13 cellular contexts compared by ENCODE assay signal in genomic region chr5:73605223-73606087, GRCh38. TPM values are rescaled to one million over a fixed set of nuclear protein-coding genes. Genes with fewer than 3 reads are reported as not detected.
A peak's percentile ranks its signal among the peaks of the same experiment; 100 is the strongest.
DNase-seq lines count a peak whose midpoint lies in the region; ATAC-seq, FAIRE-seq and TF ChIP-seq lines count a peak whose summit lies in the region.
"Had no signal": no experiment of that assay in that cellular context is flagged by ENCODE, and none has a peak within 500 bp of the region (broad histone marks: within the 10 kb centered on the region; RNA-seq: fewer than 3 reads in every experiment).

No MANE protein-coding gene starts in this region.

- H3K4me2 ChIP-seq in IMR-90 (ENCODE audit: low read depth, low read length) (no peak overlapping the region), HepG2 (ENCODE audit: low read depth, low read length) (peak overlapping the region; percentile 62)

- H3K56ac ChIP-seq in IMR-90 (ENCODE audit: extremely low read depth, insufficient read depth, low read length): no peak overlapping the region; the same call in 1 of the 2 replicates

- CTCF ChIA-PET in IMR-90 (lab: Yijun Ruan, JAX): no interaction called here
- CTCF ChIA-PET in HepG2 (lab: Yijun Ruan, JAX; ENCODE audit: low intra/inter-chr PET ratio, low total read pairs): no interaction called here

- peak; percentile 52 for DNase-seq in A172 (ENCODE audit: low spot score)
- DNase-seq in IMR-90: peak; percentile 42
- DNase-seq in bronchial epithelial cell (ENCODE audit: low read depth): peak; percentile 54
- peak; percentile 76 for DNase-seq in HepG2 (ENCODE audit: low spot score)
- DNase-seq in NCI-H774 (lab: John Stamatoyannopoulos, UW): no peak
- DNase-seq in stimulated activated effector memory CD8-positive, alpha-beta T cell treated with anti-CD3 and anti-CD28 coated beads, Interleukin-12 subunit alpha, Interleukin-12 subunit beta, amount 100 ng/mL, for 72 hours (ENCODE audit: low spot score in 2 of 2): no peak
- no peak for DNase-seq in Peyer's patch
- no peak for DNase-seq in HPDE6-E6E7 (ENCODE audit: extremely low spot score)
- DNase-seq: activated CD8-positive, alpha-beta memory T cell treated with anti-CD3 and anti-CD28 coated beads, Interleukin-2, amount 10 ng/mL, durations not matched to agents 7 days and 5 days; activated naive CD4-positive, alpha-beta T cell treated with Interleukin-2 at 50 U/mL for 16 hours; occipital lobe had no signal

- dilution Hi-C loops in IMR-90 (cut with HindIII; ENCODE audit: low sequenced_read_pairs, unreplicated experiment): no loop called here

- H2AK5ac ChIP-seq in IMR-90 (ENCODE audit: low read depth, low read length): peak overlapping the region; percentile 77; the same call in 1 of the 2 replicates

- POLR2A ChIA-PET in IMR-90 (lab: Charles Lee; ENCODE audit: unreplicated experiment) (interaction anchor here (0.6 kb wide), 1 partner anchor 18 kb away, joined by 3 read pairs; no protein-coding TSS in a partner anchor), HepG2 (lab: Yijun Ruan, JAX) (interaction anchor here (0.7 to 1.1 kb wide), 3 partner anchors 13 to 21 kb away, joined by 3 read pairs; partner anchors contain the start of gene ARHGEF28)

- FAIRE-seq in bronchial epithelial cell (lab: Jason Lieb, UNC): no peak
- peak; percentile 91 for FAIRE-seq in HepG2 (lab: Jason Lieb, UNC)

- H3K27ac Mint-ChIP-seq in stimulated activated effector memory CD8-positive, alpha-beta T cell treated with anti-CD3 and anti-CD28 coated beads, Interleukin-12 subunit alpha, Interleukin-12 subunit beta, amount 100 ng/mL, for 72 hours: no peak overlapping the region
- H3K27ac Mint-ChIP-seq: activated CD8-positive, alpha-beta memory T cell treated with anti-CD3 and anti-CD28 coated beads, Interleukin-2, amount 10 ng/mL, durations not matched to agents 7 days and 5 days; memory B cell; WTC11 had no signal

- no peaks in the 10 kb centered on the region for H3K36me3 ChIP-seq in IMR-90 (ENCODE audit: control insufficient read depth, insufficient read depth, low read length)
- H3K36me3 ChIP-seq in bronchial epithelial cell (ENCODE audit: control insufficient read depth, insufficient read depth, low read length): no peaks in the 10 kb centered on the region
- H3K36me3 ChIP-seq in HepG2 (replicated peaks in 1 of 2; ENCODE audit: control insufficient read depth in 1 of 2, insufficient read depth in 2 of 2, low read length in 2 of 2): no peaks in the 10 kb centered on the region
- no peaks in the 10 kb centered on the region for H3K36me3 ChIP-seq in Peyer's patch

- in situ Hi-C loops in IMR-90 (cut with MboI; ENCODE audit: low sequenced_read_pairs): no loop called here
- in situ Hi-C loops in HepG2 (cut with HindIII; ENCODE audit: extremely low pct_ligation_motif_present, low pct_unique_long_range_greater_than_20kb): no loop called here

- H3K9me1 ChIP-seq in IMR-90 (ENCODE audit: insufficient read depth, low read length): peaks cover 10% of the 10 kb centered on the region

- H3K4me3 ChIP-seq in IMR-90 (ENCODE audit: insufficient read depth, low read depth, low read length): no peak overlapping the region
- H3K4me3 ChIP-seq in bronchial epithelial cell (ENCODE audit: low read depth, low read length): no peak overlapping the region
- peak overlapping the region in 2 of 3 experiments; percentile 5 to 21; a peak in 2 of 6 replicates for H3K4me3 ChIP-seq in HepG2 (replicated peaks in 1 of 3; ENCODE audit: insufficient read depth in 1 of 3, low read depth in 2 of 3, low read length in 3 of 3)
- no peak overlapping the region for H3K4me3 ChIP-seq in Peyer's patch

- no peak for TF ChIP-seq RAD21 in IMR-90 (IDR thresholded peaks at IDR 0.05; ENCODE audit: low read length)
- TF ChIP-seq RAD21 in HepG2 (CRISPR knock-in tag; IDR thresholded peaks at IDR 0.05): no peak

- no peaks in the 10 kb centered on the region for H3K36me3 Mint-ChIP-seq in stimulated activated effector memory CD8-positive, alpha-beta T cell treated with anti-CD3 and anti-CD28 coated beads, Interleukin-12 subunit alpha, Interleukin-12 subunit beta, amount 100 ng/mL, for 72 hours
- H3K36me3 Mint-ChIP-seq: activated CD8-positive, alpha-beta memory T cell treated with anti-CD3 and anti-CD28 coated beads, Interleukin-2, amount 10 ng/mL, durations not matched to agents 7 days and 5 days had no signal

- no peaks in the 10 kb centered on the region for H3K79me1 ChIP-seq in IMR-90 (ENCODE audit: low read depth in 1 of 2, low read length in 2 of 2)

- no peaks in the 10 kb centered on the region for H3K79me2 ChIP-seq in HepG2 (ENCODE audit: insufficient read depth, low read length)

- no peak overlapping the region for H3K4me3 Mint-ChIP-seq in stimulated activated effector memory CD8-positive, alpha-beta T cell treated with anti-CD3 and anti-CD28 coated beads, Interleukin-12 subunit alpha, Interleukin-12 subunit beta, amount 100 ng/mL, for 72 hours
- H3K4me3 Mint-ChIP-seq: activated CD8-positive, alpha-beta memory T cell treated with anti-CD3 and anti-CD28 coated beads, Interleukin-2, amount 10 ng/mL, durations not matched to agents 7 days and 5 days; memory B cell; WTC11 had no signal

- TF ChIP-seq CTCF in IMR-90 (conservative IDR thresholded peaks at IDR 0.05; ENCODE audit: low read depth, low read length) (no peak), bronchial epithelial cell (IDR thresholded peaks at IDR 0.05; ENCODE audit: insufficient read depth, low read length, severe bottlenecking) (no peak), HepG2 (CRISPR knock-in tag; IDR thresholded peaks at IDR 0.05) (no peak), Peyer's patch (IDR thresholded peaks at IDR 0.05) (no peak)

- H3K23ac ChIP-seq in IMR-90 (ENCODE audit: low read depth, low read length): no peak overlapping the region

- H3K9me3 ChIP-seq in IMR-90 (ENCODE audit: control insufficient read depth, insufficient read depth, low read length) (no peaks in the 10 kb centered on the region), HepG2 (ENCODE audit: low read length) (peaks cover 11% of the 10 kb centered on the region), Peyer's patch (peaks cover 0 to 4% (median 0%) of the 10 kb centered on the region in 4 donors)

- H2BK120ac ChIP-seq in IMR-90 (ENCODE audit: low read depth, low read length): peak overlapping the region; percentile 62; the same call in 1 of the 2 replicates

- H2BK20ac ChIP-seq in IMR-90 (ENCODE audit: low read depth, low read length): peak overlapping the region; percentile 65

- H3K18ac ChIP-seq in IMR-90 (ENCODE audit: low read depth, low read length): no peak overlapping the region

- H4K91ac ChIP-seq in IMR-90 (ENCODE audit: insufficient read depth, low read depth, low read length): no peak overlapping the region; the same call in 1 of the 2 replicates

- H3K27me3 ChIP-seq in IMR-90 (ENCODE audit: control insufficient read depth, insufficient read depth, low read length) (no peaks in the 10 kb centered on the region), bronchial epithelial cell (ENCODE audit: control insufficient read depth, insufficient read depth, low read length) (no peaks in the 10 kb centered on the region), HepG2 (ENCODE audit: control insufficient read depth in 1 of 2, insufficient read depth in 2 of 2, low read length in 2 of 2) (no peaks in the 10 kb centered on the region), Peyer's patch (no peaks in the 10 kb centered on the region)

- H4K8ac ChIP-seq in IMR-90 (ENCODE audit: low read depth in 2 of 2, low read length in 2 of 2): peak overlapping the region in 1 of 2 experiments; percentile 50; a peak in 1 of 4 replicates

- peaks cover 3% of the 10 kb centered on the region for H3K9me3 Mint-ChIP-seq in stimulated activated effector memory CD8-positive, alpha-beta T cell treated with anti-CD3 and anti-CD28 coated beads, Interleukin-12 subunit alpha, Interleukin-12 subunit beta, amount 100 ng/mL, for 72 hours

- ATAC-seq in IMR-90 (ENCODE audit: low read depth) (no peak), HepG2 (peak; percentile 100)
- ATAC-seq in stimulated activated effector memory CD8-positive, alpha-beta T cell treated with anti-CD3 and anti-CD28 coated beads, Interleukin-12 subunit alpha, Interleukin-12 subunit beta, amount 100 ng/mL, for 72 hours: no peak
- ATAC-seq: activated CD8-positive, alpha-beta memory T cell treated with anti-CD3 and anti-CD28 coated beads, Interleukin-2, amount 10 ng/mL, durations not matched to agents 7 days and 5 days; WTC11 had no signal

- peak in 1 of 2 experiments; percentile 55; a peak in 1 of 4 replicates for TF ChIP-seq EP300 in HepG2 (IDR thresholded peaks at IDR 0.05; ENCODE audit: low read depth in 2 of 2, low read length in 2 of 2)
- no peak for TF ChIP-seq EP300 in HepG2 (CRISPR knock-in tag; IDR thresholded peaks at IDR 0.05; ENCODE audit: borderline replicate concordance)

- no peak overlapping the region for H2BK5ac ChIP-seq in IMR-90 (ENCODE audit: low read depth, low read length, poor library complexity, severe bottlenecking)

- H2AFZ ChIP-seq in IMR-90 (replicated peaks; ENCODE audit: low read length, poor library complexity) (peak overlapping the region; percentile 69), HepG2 (ENCODE audit: low read length) (no peak overlapping the region)

- H3K9ac ChIP-seq in IMR-90 (ENCODE audit: low read depth, low read length): no peak overlapping the region
- H3K9ac ChIP-seq in HepG2 (ENCODE audit: insufficient read depth, low read depth, low read length): 0 out of 2 replicates have a peak overlapping the region, but pooled peaks have one; percentile 0

- H4K5ac ChIP-seq in IMR-90 (ENCODE audit: low read depth, low read length): no peak overlapping the region

- no peak overlapping the region for H2AK9ac ChIP-seq in IMR-90 (replicated peaks; ENCODE audit: low read depth, low read length, poor library complexity)

- intact Hi-C loops in IMR-90 (cut with micrococcal nuclease): no loop called here
- intact Hi-C loops in HepG2 (cut with micrococcal nuclease; ENCODE audit: unreplicated experiment): no loop called here

- H3K4me1 ChIP-seq in IMR-90 (ENCODE audit: control insufficient read depth, insufficient read depth, low read length): peaks cover 9% of the 10 kb centered on the region
- peaks cover 26% of the 10 kb centered on the region for H3K4me1 ChIP-seq in HepG2 (ENCODE audit: insufficient read depth, low read length)
- no peaks in the 10 kb centered on the region for H3K4me1 ChIP-seq in Peyer's patch

- H4K20me1 ChIP-seq in IMR-90 (ENCODE audit: insufficient read depth, low read length) (no peaks in the 10 kb centered on the region), HepG2 (ENCODE audit: insufficient read depth, low read length) (no peaks in the 10 kb centered on the region)

- no peak overlapping the region; the same call in 1 of the 2 replicates for H3K27ac ChIP-seq in IMR-90 (ENCODE audit: insufficient read depth, low read length)
- H3K27ac ChIP-seq in HepG2 (ENCODE audit: extremely low read length, insufficient read depth, low read length): no peak overlapping the region
- H3K27ac ChIP-seq in Peyer's patch: no peak overlapping the region

- no peaks in the 10 kb centered on the region for H3K4me1 Mint-ChIP-seq in stimulated activated effector memory CD8-positive, alpha-beta T cell treated with anti-CD3 and anti-CD28 coated beads, Interleukin-12 subunit alpha, Interleukin-12 subunit beta, amount 100 ng/mL, for 72 hours
- H3K4me1 Mint-ChIP-seq: activated CD8-positive, alpha-beta memory T cell treated with anti-CD3 and anti-CD28 coated beads, Interleukin-2, amount 10 ng/mL, durations not matched to agents 7 days and 5 days; memory B cell; WTC11 had no signal

- BruUV-seq in IMR-90 (replicated peaks; lab: Mats Ljungman, UMichigan): no TSS peak
- BruUV-seq in HepG2 (replicated peaks; lab: Mats Ljungman, UMichigan): no TSS peak

- H3K4ac ChIP-seq in IMR-90 (ENCODE audit: low read depth, low read length): peak overlapping the region; percentile 48

- 20% methylated on average over 1 of the region's 8 CpGs; no CpG with 5 or more reads in 1 of the 2 experiments for WGBS in IMR-90 (ENCODE audit: extremely low coverage in 2 of 2, insufficient read length in 1 of 2), 2 experiments
- WGBS in HepG2 (ENCODE audit: low lambda C conversion rate): 25% methylated on average over 8 of the region's 8 CpGs

- H3K14ac ChIP-seq in IMR-90 (replicated peaks; ENCODE audit: low read depth, low read length): peak overlapping the region; percentile 43

- H2BK15ac ChIP-seq in IMR-90 (ENCODE audit: low read depth, low read length): peak overlapping the region; percentile 76; the same call in 1 of the 3 replicates

- no peak for TF ChIP-seq POLR2A in IMR-90 (IDR thresholded peaks at IDR 0.05; ENCODE audit: low read depth, low read length)
- no peak for TF ChIP-seq POLR2A in HepG2 (IDR thresholded peaks at IDR 0.05; ENCODE audit: insufficient read depth in 1 of 2, low read depth in 2 of 2, low read length in 2 of 2)
- no peak for TF ChIP-seq POLR2A in Peyer's patch (IDR thresholded peaks at IDR 0.05)

RNA-seq across cellular contexts. Expression of gene ARHGEF28, which starts 20.5 kb away (rescaled TPM):
- 15.7 and 15.9 TPM in 2 replicates for total RNA-seq in A172 (2014; rRNA removed; shearing (Covaris generic))
- total RNA-seq in IMR-90 (2012; rRNA removed) (13.9 and 16.0 TPM in 2 replicates), bronchial epithelial cell (37.4 and 44.7 TPM in 2 replicates), HepG2 (2016; rRNA removed; fragmentation: Illumina TruSeq; extraction: Trizol) (34.1 and 36.7 TPM in 2 replicates), Peyer's patch (10 to 100 TPM; 13.3 to 19.0 (median 16.9) TPM)
- polyA plus RNA-seq in IMR-90 (2012; rRNA removed) (3.6 TPM in 2 replicates), HepG2 (2011; rRNA removed) (15.0 and 17.4 TPM in 2 replicates)
- polyA plus RNA-seq in IMR-90 (2012; cell fraction: cytosol; rRNA removed): 1.3 and 1.6 TPM in 2 replicates
- polyA plus RNA-seq in IMR-90 (2012; cell fraction: nucleus; rRNA removed; ENCODE audit: low replicate concordance): 9.9 and 15.0 TPM in 2 replicates
- 24.5 and 25.4 TPM in 2 replicates for total RNA-seq in HepG2 (2016; cell fraction: cytosol; rRNA removed; fragmentation: Illumina TruSeq; extraction: Trizol; ENCODE audit: low read depth)
- 31.7 and 34.4 TPM in 2 replicates for total RNA-seq in HepG2 (2016; cell fraction: insoluble cytoplasmic fraction; rRNA removed; fragmentation: Illumina TruSeq; extraction: Trizol)
- 12.5 and 13.4 TPM in 2 replicates for total RNA-seq in HepG2 (2016; cell fraction: membrane; rRNA removed; fragmentation: Illumina TruSeq; extraction: Trizol)
- total RNA-seq in HepG2 (2016; cell fraction: nucleus; rRNA removed; fragmentation: Illumina TruSeq; extraction: Trizol): 68.4 and 71.0 TPM in 2 replicates
- polyA plus RNA-seq in HepG2 (2011; cell fraction: cytosol; rRNA removed): 8.9 and 10.6 TPM in 2 replicates
- 37.6 and 39.6 TPM in 2 replicates for polyA plus RNA-seq in HepG2 (2011; cell fraction: nucleus; rRNA removed)
- 21.7 and 22.1 TPM in 2 replicates for polyA plus RNA-seq in HepG2 (2012)
- 1.3 and 1.4 TPM in 2 replicates for polyA plus RNA-seq in HepG2 (2016; cell fraction: cytosol; fragmentation: Illumina TruSeq; extraction: Trizol; ENCODE audit: low read depth)
- 19.3 and 20.1 TPM in 2 replicates for polyA plus RNA-seq in HepG2 (2016; cell fraction: insoluble cytoplasmic fraction; fragmentation: Illumina TruSeq; extraction: Trizol; ENCODE audit: low read depth)
- 2.5 and 2.8 TPM in 2 replicates for polyA plus RNA-seq in HepG2 (2016; cell fraction: membrane; fragmentation: Illumina TruSeq; extraction: Trizol; ENCODE audit: low read depth)
- 33.5 and 34.3 TPM in 2 replicates for polyA plus RNA-seq in HepG2 (2016; cell fraction: nucleus; fragmentation: Illumina TruSeq; extraction: Trizol; ENCODE audit: insufficient read depth, low read depth)
- polyA minus RNA-seq in HepG2 (2011; rRNA and poly(A)+ RNA removed; ENCODE audit: low replicate concordance): 7.5 and 73.0 TPM in 2 replicates
- 33.6 and 40.2 TPM in 2 replicates for polyA minus RNA-seq in HepG2 (2011; cell fraction: cytosol; rRNA and poly(A)+ RNA removed)
- 304 and 307 TPM in 2 replicates for polyA minus RNA-seq in HepG2 (2011; cell fraction: nucleus; rRNA and poly(A)+ RNA removed)
- total RNA-seq: activated CD8-positive, alpha-beta memory T cell treated with anti-CD3 and anti-CD28 coated beads, Interleukin-2, amount 10 ng/mL, durations not matched to agents 7 days and 5 days had no signal

RNA-seq across cellular contexts. Expression of gene UTP15, which starts 39.9 kb away (rescaled TPM):
- total RNA-seq in A172 (2014; rRNA removed; shearing (Covaris generic)): 36.7 and 40.3 TPM in 2 replicates
- total RNA-seq in IMR-90 (2012; rRNA removed): 28.0 and 31.1 TPM in 2 replicates
- polyA plus RNA-seq in IMR-90 (2012; rRNA removed): 10.9 and 11.4 TPM in 2 replicates
- 1.5 and 3.1 TPM in 2 replicates for polyA plus RNA-seq in IMR-90 (2012; cell fraction: cytosol; rRNA removed)
- 19.0 and 31.7 TPM in 2 replicates for polyA plus RNA-seq in IMR-90 (2012; cell fraction: nucleus; rRNA removed; ENCODE audit: low replicate concordance)
- total RNA-seq in bronchial epithelial cell: 23.6 and 45.0 TPM in 2 replicates
- total RNA-seq in HepG2 (2016; rRNA removed; fragmentation: Illumina TruSeq; extraction: Trizol): 35.8 and 45.2 TPM in 2 replicates
- 9.3 and 9.4 TPM in 2 replicates for total RNA-seq in HepG2 (2016; cell fraction: cytosol; rRNA removed; fragmentation: Illumina TruSeq; extraction: Trizol; ENCODE audit: low read depth)
- total RNA-seq in HepG2 (2016; cell fraction: insoluble cytoplasmic fraction; rRNA removed; fragmentation: Illumina TruSeq; extraction: Trizol): 33.6 and 44.5 TPM in 2 replicates
- 14.1 and 14.4 TPM in 2 replicates for total RNA-seq in HepG2 (2016; cell fraction: membrane; rRNA removed; fragmentation: Illumina TruSeq; extraction: Trizol)
- 58.1 and 62.5 TPM in 2 replicates for total RNA-seq in HepG2 (2016; cell fraction: nucleus; rRNA removed; fragmentation: Illumina TruSeq; extraction: Trizol)
- 6.6 and 7.3 TPM in 2 replicates for polyA plus RNA-seq in HepG2 (2011; rRNA removed)
- polyA plus RNA-seq in HepG2 (2011; cell fraction: cytosol; rRNA removed): 4.4 and 6.0 TPM in 2 replicates
- polyA plus RNA-seq in HepG2 (2011; cell fraction: nucleus; rRNA removed): 19.6 and 25.1 TPM in 2 replicates
- polyA plus RNA-seq in HepG2 (2012): 9.0 and 10.2 TPM in 2 replicates
- 1.3 and 1.7 TPM in 2 replicates for polyA plus RNA-seq in HepG2 (2016; cell fraction: cytosol; fragmentation: Illumina TruSeq; extraction: Trizol; ENCODE audit: low read depth)
- polyA plus RNA-seq in HepG2 (2016; cell fraction: insoluble cytoplasmic fraction; fragmentation: Illumina TruSeq; extraction: Trizol; ENCODE audit: low read depth): 27.4 and 29.0 TPM in 2 replicates
- polyA plus RNA-seq in HepG2 (2016; cell fraction: membrane; fragmentation: Illumina TruSeq; extraction: Trizol; ENCODE audit: low read depth): 3.1 and 4.2 TPM in 2 replicates
- polyA plus RNA-seq in HepG2 (2016; cell fraction: nucleus; fragmentation: Illumina TruSeq; extraction: Trizol; ENCODE audit: insufficient read depth, low read depth): 37.7 and 39.2 TPM in 2 replicates
- polyA minus RNA-seq in HepG2 (2011; rRNA and poly(A)+ RNA removed; ENCODE audit: low replicate concordance): 18.6 and 39.5 TPM in 2 replicates
- polyA minus RNA-seq in HepG2 (2011; cell fraction: cytosol; rRNA and poly(A)+ RNA removed): 7.6 and 9.8 TPM in 2 replicates
- 85.7 and 89.2 TPM in 2 replicates for polyA minus RNA-seq in HepG2 (2011; cell fraction: nucleus; rRNA and poly(A)+ RNA removed)
- total RNA-seq in Peyer's patch: 10 to 100 TPM; 10.3 to 21.7 (median 18.9) TPM

RNA-seq across cellular contexts. Expression of gene ANKRA2, which starts 40.0 kb away (rescaled TPM):
- 21.0 and 41.5 TPM in 2 replicates for total RNA-seq in A172 (2014; rRNA removed; shearing (Covaris generic))
- total RNA-seq in IMR-90 (2012; rRNA removed): 10.8 and 11.7 TPM in 2 replicates
- polyA plus RNA-seq in IMR-90 (2012; rRNA removed): 11.7 and 12.5 TPM in 2 replicates
- polyA plus RNA-seq in IMR-90 (2012; cell fraction: cytosol; rRNA removed): 5.8 and 5.9 TPM in 2 replicates
- polyA plus RNA-seq in IMR-90 (2012; cell fraction: nucleus; rRNA removed; ENCODE audit: low replicate concordance): 9.0 and 29.1 TPM in 2 replicates
- total RNA-seq in bronchial epithelial cell: 19.2 and 34.3 TPM in 2 replicates
- 20.4 and 23.6 TPM in 2 replicates for total RNA-seq in HepG2 (2016; rRNA removed; fragmentation: Illumina TruSeq; extraction: Trizol)
- total RNA-seq in HepG2 (2016; cell fraction: cytosol; rRNA removed; fragmentation: Illumina TruSeq; extraction: Trizol; ENCODE audit: low read depth): 3.9 and 5.1 TPM in 2 replicates
- 23.6 TPM in 2 replicates for total RNA-seq in HepG2 (2016; cell fraction: insoluble cytoplasmic fraction; rRNA removed; fragmentation: Illumina TruSeq; extraction: Trizol)
- 11.2 and 13.3 TPM in 2 replicates for total RNA-seq in HepG2 (2016; cell fraction: membrane; rRNA removed; fragmentation: Illumina TruSeq; extraction: Trizol)
- 35.7 and 36.1 TPM in 2 replicates for total RNA-seq in HepG2 (2016; cell fraction: nucleus; rRNA removed; fragmentation: Illumina TruSeq; extraction: Trizol)
- 29.4 and 33.6 TPM in 2 replicates for polyA plus RNA-seq in HepG2 (2011; rRNA removed)
- 10.6 and 13.7 TPM in 2 replicates for polyA plus RNA-seq in HepG2 (2011; cell fraction: cytosol; rRNA removed)
- polyA plus RNA-seq in HepG2 (2011; cell fraction: nucleus; rRNA removed): 41.0 and 45.4 TPM in 2 replicates
- 25.6 and 31.0 TPM in 2 replicates for polyA plus RNA-seq in HepG2 (2012)
- polyA plus RNA-seq in HepG2 (2016; cell fraction: cytosol; fragmentation: Illumina TruSeq; extraction: Trizol; ENCODE audit: low read depth): 1.8 and 2.9 TPM in 2 replicates
- polyA plus RNA-seq in HepG2 (2016; cell fraction: insoluble cytoplasmic fraction; fragmentation: Illumina TruSeq; extraction: Trizol; ENCODE audit: low read depth): 19.0 and 20.5 TPM in 2 replicates
- 5.4 and 6.3 TPM in 2 replicates for polyA plus RNA-seq in HepG2 (2016; cell fraction: membrane; fragmentation: Illumina TruSeq; extraction: Trizol; ENCODE audit: low read depth)
- 42.7 and 49.0 TPM in 2 replicates for polyA plus RNA-seq in HepG2 (2016; cell fraction: nucleus; fragmentation: Illumina TruSeq; extraction: Trizol; ENCODE audit: insufficient read depth, low read depth)
- polyA minus RNA-seq in HepG2 (2011; rRNA and poly(A)+ RNA removed; ENCODE audit: low replicate concordance): 1.5 and 8.7 TPM in 2 replicates
- polyA minus RNA-seq in HepG2 (2011; cell fraction: cytosol; rRNA and poly(A)+ RNA removed): 11.2 and 12.4 TPM in 2 replicates
- 61.2 and 67.1 TPM in 2 replicates for polyA minus RNA-seq in HepG2 (2011; cell fraction: nucleus; rRNA and poly(A)+ RNA removed)
- total RNA-seq in Peyer's patch: 10 to 100 TPM; 25.7 to 57.8 (median 27.6) TPM

Comparison
In these comparisons a context has a peak if more than half of its experiments do, and no peak if none do; other contexts are left out.
1. DNase-seq: peak in A172 (single experiment), IMR-90 (single experiment), bronchial epithelial cell (single experiment) and HepG2 (single experiment); none in NCI-H774 (single experiment), stimulated activated effector memory CD8-positive, alpha-beta T cell treated with anti-CD3 and anti-CD28 coated beads, Interleukin-12 subunit alpha, Interleukin-12 subunit beta, amount 100 ng/mL, for 72 hours (0 of 2), Peyer's patch (0 of 3) and HPDE6-E6E7 (single experiment).
2. H3K4me3 ChIP-seq: peak in HepG2 (2 of 3); none in IMR-90 (single experiment), bronchial epithelial cell (single experiment) and Peyer's patch (0 of 4).